Comparison of ENCODE assay signal across 8 cellular contexts in genomic region chr3:197459569-197459968, GRCh38.
A peak's percentile ranks its signal among the peaks of the same experiment; 100 is the strongest.
DNase-seq lines count a peak whose midpoint lies in the region; ATAC-seq, FAIRE-seq and TF ChIP-seq lines count a peak whose summit lies in the region.
"Not testable (repeated sequence)": the region's sequence is repeated elsewhere in the genome, so short reads cannot be mapped to it uniquely, and the experiment has no call there.

No MANE protein-coding gene starts in this region.

- not testable (repeated sequence) for H3K9me3 Mint-ChIP-seq in activated CD8-positive, alpha-beta T cell treated with anti-CD3 and anti-CD28 coated beads, Interleukin-2, amount 10 ng/mL, durations not matched to agents 7 days and 5 days (ENCODE audit: insufficient read depth); immature natural killer cell

- not testable (repeated sequence) for H3K4me3 ChIP-seq in DND-41 (ENCODE audit: low read depth in 1 of 2, low read length in 2 of 2); bronchial epithelial cell (ENCODE audit: low read depth, low read length); spleen

- not testable (repeated sequence) for H3K79me2 ChIP-seq in DND-41 (ENCODE audit: insufficient read depth, low read length)

- WGBS in spleen, 5 donors = 56 to 78% (median 65%) methylated on average over 16 to 19 of the region's 19 CpGs

- intact Hi-C loops in spleen (cut with DNase I; ENCODE audit: low total_unique reads) = not testable (repeated sequence)

- H3K27ac ChIP-seq in DND-41 (ENCODE audit: low read length); spleen: not testable (repeated sequence)

- H4K20me1 ChIP-seq in DND-41 (ENCODE audit: insufficient read depth, low read length) = not testable (repeated sequence)

- not testable (repeated sequence) for H3K36me3 ChIP-seq in DND-41 (ENCODE audit: insufficient read depth, low read length); bronchial epithelial cell (ENCODE audit: control insufficient read depth, insufficient read depth, low read length); spleen

- not testable (repeated sequence) for H3K36me3 Mint-ChIP-seq in activated CD8-positive, alpha-beta T cell treated with anti-CD3 and anti-CD28 coated beads, Interleukin-2, amount 10 ng/mL, durations not matched to agents 7 days and 5 days (ENCODE audit: low read depth); immature natural killer cell

- DNase-seq in DND-41 (peak; percentile 42), immature natural killer cell (peak in 2 of 3 donors; percentile 37 to 38), spleen (peak; percentile 11)
- DNase-seq in HTR-8/SVneo (ENCODE audit: insufficient read length, low spot score); bronchial epithelial cell (ENCODE audit: low read depth); urothelium cell line (ENCODE audit: low spot score): not testable (repeated sequence)
- peak; percentile 47 for DNase-seq in activated CD8-positive, alpha-beta T cell treated with anti-CD3 and anti-CD28 coated beads, Interleukin-2, amount 10 ng/mL, durations not matched to agents 7 days and 5 days
- peak; percentile 68 for DNase-seq in activated effector memory CD4-positive, alpha-beta T cell treated with anti-CD3 and anti-CD28 coated beads, Interleukin-2, amount 50 U/mL, for 16 hours

- not testable (repeated sequence) for H3K4me3 Mint-ChIP-seq in activated CD8-positive, alpha-beta T cell treated with anti-CD3 and anti-CD28 coated beads, Interleukin-2, amount 10 ng/mL, durations not matched to agents 7 days and 5 days; immature natural killer cell

- not testable (repeated sequence) for TF ChIP-seq CTCF in DND-41 (IDR thresholded peaks at IDR 0.05; ENCODE audit: borderline replicate concordance, extremely low read depth, low read length, poor library complexity, severe bottlenecking); bronchial epithelial cell (IDR thresholded peaks at IDR 0.05; ENCODE audit: insufficient read depth, low read length, severe bottlenecking); spleen (IDR thresholded peaks at IDR 0.05 in 8 of 11, conservative IDR thresholded peaks at IDR 0.05 in 3 of 11)

- FAIRE-seq in HTR-8/SVneo (lab: Jason Lieb, UNC) = peak; percentile 100
- FAIRE-seq in bronchial epithelial cell (lab: Jason Lieb, UNC) = peak; percentile 99
- peak; percentile 100 for FAIRE-seq in urothelium cell line (lab: Jason Lieb, UNC)

- not testable (repeated sequence) for H3K4me2 ChIP-seq in DND-41 (ENCODE audit: insufficient read depth, low read length)

- H3K27ac Mint-ChIP-seq in activated CD8-positive, alpha-beta T cell treated with anti-CD3 and anti-CD28 coated beads, Interleukin-2, amount 10 ng/mL, durations not matched to agents 7 days and 5 days; immature natural killer cell: not testable (repeated sequence)

- TF ChIP-seq POLR2A in spleen (IDR thresholded peaks at IDR 0.05) = not testable (repeated sequence)

- peaks cover 17% of the 10 kb centered on the region for H3K27me3 ChIP-seq in DND-41 (ENCODE audit: insufficient read depth, low read length, poor library complexity)
- H3K27me3 ChIP-seq in bronchial epithelial cell (ENCODE audit: control insufficient read depth, insufficient read depth, low read length) = not testable (repeated sequence)
- peaks cover 0 to 18% (median 0%) of the 10 kb centered on the region in 7 donors for H3K27me3 ChIP-seq in spleen (replicated peaks in 1 of 7)

- H3K9me3 ChIP-seq in DND-41 (ENCODE audit: insufficient read depth, low read length, severe bottlenecking); spleen: not testable (repeated sequence)

- POLR2A ChIA-PET in activated CD8-positive, alpha-beta T cell treated with anti-CD3 and anti-CD28 coated beads, Interleukin-2, amount 10 ng/mL, durations not matched to agents 7 days and 5 days (lab: Charles Lee) = not testable (repeated sequence)

- H3K4me1 Mint-ChIP-seq in activated CD8-positive, alpha-beta T cell treated with anti-CD3 and anti-CD28 coated beads, Interleukin-2, amount 10 ng/mL, durations not matched to agents 7 days and 5 days (ENCODE audit: low read depth) = peaks cover 21% of the 10 kb centered on the region
- H3K4me1 Mint-ChIP-seq in immature natural killer cell = peaks cover 21 to 23% of the 10 kb centered on the region in 2 donors

- ATAC-seq in DND-41 (ENCODE audit: insufficient read depth, low read depth); activated CD8-positive, alpha-beta T cell treated with anti-CD3 and anti-CD28 coated beads, Interleukin-2, amount 10 ng/mL, durations not matched to agents 7 days and 5 days: not testable (repeated sequence)

- H2AFZ ChIP-seq in DND-41 (ENCODE audit: low read depth, low read length) = not testable (repeated sequence)

- H3K9ac ChIP-seq in DND-41 (ENCODE audit: low read depth, low read length) = not testable (repeated sequence)

- H3K4me1 ChIP-seq in DND-41 (ENCODE audit: insufficient read depth, low read length) = not testable (repeated sequence)
- peaks cover 0 to 22% (median 13%) of the 10 kb centered on the region in 6 donors for H3K4me1 ChIP-seq in spleen

- H3K27me3 Mint-ChIP-seq in activated CD8-positive, alpha-beta T cell treated with anti-CD3 and anti-CD28 coated beads, Interleukin-2, amount 10 ng/mL, durations not matched to agents 7 days and 5 days (ENCODE audit: low read depth) = peaks cover 20% of the 10 kb centered on the region
- peaks cover 4 to 51% (median 30%) of the 10 kb centered on the region in 3 donors for H3K27me3 Mint-ChIP-seq in immature natural killer cell (ENCODE audit: low read depth in 3 of 3)

- CTCF ChIA-PET in activated CD8-positive, alpha-beta T cell treated with anti-CD3 and anti-CD28 coated beads, Interleukin-2, amount 10 ng/mL, durations not matched to agents 7 days and 5 days (lab: Charles Lee) = not testable (repeated sequence)
